Comparison of ENCODE assay signal across 2 cellular contexts in the genomic region with DNA sequence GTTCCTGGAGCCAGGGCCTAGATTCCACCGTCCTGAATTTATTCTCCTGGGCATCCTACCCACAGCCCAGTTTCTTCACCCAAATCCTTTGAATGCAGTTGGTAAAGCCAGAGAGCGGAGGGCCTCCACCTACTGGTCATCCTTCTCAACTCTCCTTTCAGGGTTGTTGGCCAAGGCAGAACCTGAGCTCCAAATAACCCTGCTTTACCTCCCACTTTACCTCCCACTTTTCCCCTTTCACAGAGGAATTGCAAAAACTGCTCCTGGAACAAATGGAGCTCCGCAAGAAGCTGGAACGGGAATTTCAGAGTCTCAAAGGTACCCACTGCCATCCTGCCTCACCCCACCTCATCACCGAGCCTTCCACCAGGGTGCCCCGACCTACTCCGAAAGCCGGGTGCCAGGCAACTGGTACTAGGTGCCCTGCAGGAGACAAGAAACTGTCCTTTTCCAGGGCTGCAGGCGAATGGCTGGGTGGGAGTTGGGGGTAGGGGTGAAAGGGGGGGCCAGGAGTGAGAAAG.
TF ChIP-seq lines count a peak whose summit lies in the region.

No MANE protein-coding gene starts in this region.

TF ChIP-seq in HCT116, 20 proteins besides CTCF, POLR2A, EP300 and RAD21:
- TF ChIP-seq ELF1 (IDR thresholded peaks at IDR 0.05; ENCODE audit: borderline replicate concordance, low read depth) = no peak
- TF ChIP-seq CEBPB (IDR thresholded peaks at IDR 0.05; ENCODE audit: low read depth) = no peak
- no peak for TF ChIP-seq SP1 (IDR thresholded peaks at IDR 0.05; ENCODE audit: low read depth)
- TF ChIP-seq, protein P1, sequence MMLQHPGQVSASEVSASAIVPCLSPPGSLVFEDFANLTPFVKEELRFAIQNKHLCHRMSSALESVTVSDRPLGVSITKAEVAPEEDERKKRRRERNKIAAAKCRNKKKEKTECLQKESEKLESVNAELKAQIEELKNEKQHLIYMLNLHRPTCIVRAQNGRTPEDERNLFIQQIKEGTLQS (IDR thresholded peaks at IDR 0.05) = no peak
- no peak for TF ChIP-seq ZNF274 (IDR thresholded peaks at IDR 0.05; ENCODE audit: low read depth, low read length)
- TF ChIP-seq, protein P2, sequence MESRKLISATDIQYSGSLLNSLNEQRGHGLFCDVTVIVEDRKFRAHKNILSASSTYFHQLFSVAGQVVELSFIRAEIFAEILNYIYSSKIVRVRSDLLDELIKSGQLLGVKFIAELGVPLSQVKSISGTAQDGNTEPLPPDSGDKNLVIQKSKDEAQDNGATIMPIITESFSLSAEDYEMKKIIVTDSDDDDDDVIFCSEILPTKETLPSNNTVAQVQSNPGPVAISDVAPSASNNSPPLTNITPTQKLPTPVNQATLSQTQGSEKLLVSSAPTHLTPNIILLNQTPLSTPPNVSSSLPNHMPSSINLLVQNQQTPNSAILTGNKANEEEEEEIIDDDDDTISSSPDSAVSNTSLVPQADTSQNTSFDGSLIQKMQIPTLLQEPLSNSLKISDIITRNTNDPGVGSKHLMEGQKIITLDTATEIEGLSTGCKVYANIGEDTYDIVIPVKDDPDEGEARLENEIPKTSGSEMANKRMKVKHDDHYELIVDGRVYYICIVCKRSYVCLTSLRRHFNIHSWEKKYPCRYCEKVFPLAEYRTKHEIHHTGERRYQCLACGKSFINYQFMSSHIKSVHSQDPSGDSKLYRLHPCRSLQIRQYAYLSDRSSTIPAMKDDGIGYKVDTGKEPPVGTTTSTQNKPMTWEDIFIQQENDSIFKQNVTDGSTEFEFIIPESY (IDR thresholded peaks at IDR 0.05; ENCODE audit: extremely low read depth, insufficient replicate concordance, low read length) = no peak
- TF ChIP-seq TCF7L2 (IDR thresholded peaks at IDR 0.05; ENCODE audit: borderline replicate concordance, extremely low read depth, insufficient read depth, insufficient read length) = no peak
- no peak for TF ChIP-seq SRF (IDR thresholded peaks at IDR 0.05; ENCODE audit: low read depth)
- TF ChIP-seq EGR1 (IDR thresholded peaks at IDR 0.05; ENCODE audit: low read depth) = no peak
- TF ChIP-seq POLR2AphosphoS5 (IDR thresholded peaks at IDR 0.05; ENCODE audit: low read depth, low read length) = no peak
- no peak for TF ChIP-seq ZFX (IDR thresholded peaks at IDR 0.05)
- no peak for TF ChIP-seq YY1 (IDR thresholded peaks at IDR 0.05; ENCODE audit: extremely low read depth, insufficient replicate concordance, low read depth, low read length)
- TF ChIP-seq FOSL1 (IDR thresholded peaks at IDR 0.05; ENCODE audit: low read depth) = no peak
- no peak for TF ChIP-seq SIN3A (IDR thresholded peaks at IDR 0.05; ENCODE audit: low read depth)
- TF ChIP-seq JUND (IDR thresholded peaks at IDR 0.05) = no peak
- no peak for TF ChIP-seq EZH2phosphoT487 (IDR thresholded peaks at IDR 0.05; ENCODE audit: borderline replicate concordance)
- no peak for TF ChIP-seq CBX3 (IDR thresholded peaks at IDR 0.05; ENCODE audit: low read depth)
- TF ChIP-seq, protein P3, sequence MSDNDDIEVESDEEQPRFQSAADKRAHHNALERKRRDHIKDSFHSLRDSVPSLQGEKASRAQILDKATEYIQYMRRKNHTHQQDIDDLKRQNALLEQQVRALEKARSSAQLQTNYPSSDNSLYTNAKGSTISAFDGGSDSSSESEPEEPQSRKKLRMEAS (IDR thresholded peaks at IDR 0.05) = no peak

TF ChIP-seq in HepG2, 621 proteins besides CTCF, POLR2A, EP300 and RAD21:
- TF ChIP-seq SMC3 (IDR thresholded peaks at IDR 0.05; ENCODE audit: low read length) (peak; percentile 41; the same call in 1 of the 2 replicates), ZNF331 (CRISPR knock-in tag; IDR thresholded peaks at IDR 0.05) (no peak), ZSCAN22 (CRISPR knock-in tag; IDR thresholded peaks at IDR 0.05) (peak; percentile 78; the same call in 1 of the 2 replicates), STAG1 (CRISPR knock-in tag; IDR thresholded peaks at IDR 0.05) (peak; percentile 51)
